In the genomic region with DNA sequence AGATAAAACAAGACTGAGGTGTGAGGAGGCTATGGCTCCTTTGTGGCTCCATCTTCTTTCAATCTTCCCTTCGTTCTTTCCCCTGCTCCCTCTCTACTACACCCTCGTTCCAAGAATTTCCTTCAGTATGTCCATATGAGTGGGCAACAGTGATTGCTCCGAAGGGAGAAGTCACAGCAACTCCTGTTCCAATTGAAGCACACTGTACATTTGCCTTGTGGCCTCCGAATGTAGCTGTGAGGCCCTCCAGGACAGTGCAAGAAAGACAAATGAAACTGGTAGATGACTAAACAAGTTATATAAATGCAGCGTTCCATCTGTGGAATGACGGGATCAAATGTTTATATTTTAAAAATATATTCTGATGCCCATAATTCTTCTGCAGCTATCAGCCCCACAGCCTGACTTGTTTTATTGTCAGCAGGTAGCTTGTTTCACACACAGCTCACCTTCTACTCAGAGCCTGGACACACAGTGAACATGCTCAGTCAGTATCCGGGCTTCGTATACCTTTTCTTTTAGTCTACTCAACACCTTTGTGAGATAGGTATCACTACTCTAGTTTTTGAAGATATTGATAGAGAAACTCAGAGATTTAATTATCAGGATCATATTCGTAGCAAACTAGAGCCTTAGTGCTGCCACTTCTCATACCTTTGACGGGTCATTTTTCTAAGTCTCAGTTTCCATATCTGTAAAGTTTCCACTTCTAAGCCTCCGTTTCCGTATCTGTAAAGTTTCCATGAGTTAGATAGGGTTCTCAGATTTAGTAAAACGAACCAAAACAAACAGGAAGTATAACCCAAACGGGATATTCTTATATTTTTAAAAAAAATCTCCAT, we compare ENCODE assay signal across 8 cellular contexts. TPM values are rescaled to one million over a fixed set of nuclear protein-coding genes. Genes with fewer than 3 reads are reported as not detected.
DNase-seq lines count a peak whose midpoint lies in the region; ATAC-seq and TF ChIP-seq lines count a peak whose summit lies in the region.

No MANE protein-coding gene starts in this region.

- H3K36me3 ChIP-seq in heart left ventricle: no peaks in the 10 kb centered on the region
- no peaks in the 10 kb centered on the region for H3K36me3 ChIP-seq in stomach smooth muscle (ENCODE audit: control insufficient read depth in 2 of 2, insufficient read depth in 2 of 2, low read length in 2 of 2)

- CTCF ChIA-PET in T-cell (lab: Charles Lee): interaction anchor here in 1 of 2 donors (0.5 kb wide), 1 partner anchor 1597 kb away, joined by 6 read pairs; no protein-coding TSS in a partner anchor
- CTCF ChIA-PET in HEK293T (lab: Yijun Ruan, JAX): no interaction called here

- H3K9me3 Mint-ChIP-seq in T-cell (peaks cover 0 to 7% (median 6%) of the 10 kb centered on the region in 3 donors), glutamatergic neuron (ENCODE audit: unreplicated experiment) (peaks cover 15% of the 10 kb centered on the region)

- peak overlapping the region in 1 of 2 donors; percentile 62 for H3K9ac ChIP-seq in stomach smooth muscle (ENCODE audit: low read length in 2 of 2)

- no peak for DNase-seq in heart left ventricle
- DNase-seq in left ventricle myocardium superior: no peak
- DNase-seq in T-cell: no peak
- DNase-seq in glutamatergic neuron: no peak
- DNase-seq in HEK293T (ENCODE audit: extremely low spot score): no peak
- no peak for DNase-seq in AML-193 (lab: John Stamatoyannopoulos, UW)
- no peak for DNase-seq in activated CD4-positive, CD25-positive, alpha-beta regulatory T cell (lab: John Stamatoyannopoulos, UW)

- peaks cover 0 to 36% (median 11%) of the 10 kb centered on the region in 12 donors for H3K4me1 ChIP-seq in heart left ventricle
- H3K4me1 ChIP-seq in stomach smooth muscle (ENCODE audit: control insufficient read depth, insufficient read depth, low read length): peaks cover 8% of the 10 kb centered on the region

- H3K4me1 Mint-ChIP-seq in T-cell (peaks cover 30 to 38% (median 32%) of the 10 kb centered on the region in 3 donors), glutamatergic neuron (ENCODE audit: low read depth, unreplicated experiment) (peaks cover 6% of the 10 kb centered on the region)

- H3K27me3 Mint-ChIP-seq in T-cell (no peaks in the 10 kb centered on the region), glutamatergic neuron (ENCODE audit: unreplicated experiment) (peaks cover 9% of the 10 kb centered on the region)

- peak overlapping the region in 11 of 12 donors; percentile 72 to 95 (median 85) for H3K4me3 ChIP-seq in heart left ventricle
- H3K4me3 ChIP-seq in stomach smooth muscle (ENCODE audit: low read length in 2 of 2): peak overlapping the region; percentile 68 to 97

- H3K27me3 ChIP-seq in heart left ventricle (no peaks in the 10 kb centered on the region), stomach smooth muscle (ENCODE audit: control insufficient read depth in 1 of 2, insufficient read depth in 2 of 2, low read length in 2 of 2) (no peaks in the 10 kb centered on the region)

- H3K27ac Mint-ChIP-seq in T-cell (peak overlapping the region; percentile 92 to 97), glutamatergic neuron (ENCODE audit: unreplicated experiment) (peak overlapping the region; percentile 88)

- ATAC-seq in heart left ventricle (no peak), left ventricle myocardium superior (no peak), T-cell (replicated peaks in 1 of 4) (no peak)

- intact Hi-C loops in heart left ventricle (cut with DNase I): no loop called here
- intact Hi-C loops in left ventricle myocardium superior (cut with micrococcal nuclease): no loop called here

- H3K4me3 Mint-ChIP-seq in T-cell (peak overlapping the region; percentile 79 to 96 (median 90)), glutamatergic neuron (ENCODE audit: unreplicated experiment) (peak overlapping the region; percentile 81)

- TF ChIP-seq CTCF in heart left ventricle (IDR thresholded peaks at IDR 0.05) (no peak), glutamatergic neuron (IDR thresholded peaks at IDR 0.05; ENCODE audit: partially characterized antibody, unreplicated experiment) (no peak)

- POLR2A ChIA-PET in T-cell (lab: Charles Lee) (interaction anchor here in 1 of 2 donors (0.6 kb wide), 2 partner anchors 18 to 19 kb away, joined by 3 to 5 read pairs; no protein-coding TSS in a partner anchor), HEK293T (lab: Yijun Ruan, JAX) (no interaction called here)

- H3K27ac ChIP-seq in heart left ventricle (peak overlapping the region; percentile 93 to 99 (median 96)), stomach smooth muscle (ENCODE audit: low read length) (peak overlapping the region; percentile 92)

- WGBS in heart left ventricle, 4 donors: 62 to 73% (median 66%) methylated on average over 14 of the region's 14 CpGs

- H3K9me3 ChIP-seq in heart left ventricle (peaks cover 0 to 17% (median 0%) of the 10 kb centered on the region in 12 donors), stomach smooth muscle (ENCODE audit: control insufficient read depth in 2 of 2, low read length in 2 of 2) (no peaks in the 10 kb centered on the region)

- peaks cover 10% of the 10 kb centered on the region for H3K36me3 Mint-ChIP-seq in T-cell
- H3K36me3 Mint-ChIP-seq in glutamatergic neuron (ENCODE audit: unreplicated experiment): peaks cover 7% of the 10 kb centered on the region

- TF ChIP-seq POLR2A in heart left ventricle (IDR thresholded peaks at IDR 0.05): no peak

TF ChIP-seq in HEK293T, 16 proteins besides CTCF, POLR2A, EP300 and RAD21:
- TF ChIP-seq FOXM1 (IDR thresholded peaks at IDR 0.05; ENCODE audit: borderline replicate concordance) (no peak), TARDBP (IDR thresholded peaks at IDR 0.05) (no peak), BHLHE40 (IDR thresholded peaks at IDR 0.05; ENCODE audit: borderline replicate concordance) (no peak), NFRKB (IDR thresholded peaks at IDR 0.05) (no peak), ELF4 (IDR thresholded peaks at IDR 0.05) (no peak), FOXK2 (IDR thresholded peaks at IDR 0.05) (no peak), LEF1 (IDR thresholded peaks at IDR 0.05; ENCODE audit: borderline replicate concordance) (no peak), SUZ12 (IDR thresholded peaks at IDR 0.05) (no peak), ARNT (IDR thresholded peaks at IDR 0.05) (no peak)

RNA-seq across cellular contexts. Expression of gene FOXN2, which starts 1.2 kb away (rescaled TPM):
- total RNA-seq in heart left ventricle (10 to 100 TPM in 6 of 9 donors, 1 to 10 TPM in 3; 7.3 to 17.0 (median 13.0) TPM), left ventricle myocardium superior (8.9 TPM), T-cell (10 to 100 TPM; 43.4 to 54.8 (median 49.7) TPM), glutamatergic neuron (ENCODE audit: unreplicated experiment) (60.3 TPM)
- polyA plus RNA-seq in heart left ventricle: 1 to 10 TPM; 1.8 to 5.3 TPM
